ENCODE assay signal across 29 cellular contexts in the genomic region with DNA sequence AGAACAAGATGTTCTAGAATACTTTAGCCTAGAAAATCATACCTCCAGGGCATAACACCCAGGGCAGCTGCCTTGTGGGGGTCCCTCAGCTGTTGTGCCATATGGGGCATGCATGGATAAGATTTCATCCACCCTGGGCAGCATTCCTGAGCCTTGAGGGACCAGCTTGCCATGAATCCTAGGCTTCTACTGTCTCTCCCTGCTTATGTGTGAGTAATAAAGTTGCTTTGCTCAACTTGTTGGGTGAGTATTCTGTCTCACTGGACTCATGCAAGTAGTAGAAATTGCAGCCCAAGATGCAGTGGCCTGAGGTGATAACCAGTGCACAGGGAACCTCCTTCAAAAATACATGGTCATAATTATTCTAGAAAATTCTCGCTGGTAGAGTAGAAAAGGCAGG. TPM values are rescaled to one million over a fixed set of nuclear protein-coding genes. Genes with fewer than 3 reads are reported as not detected.
"Had no signal": no experiment of that assay in that cellular context is flagged by ENCODE, and none has a peak within 500 bp of the region (broad histone marks: within the 10 kb centered on the region; RNA-seq: fewer than 3 reads in every experiment).

No MANE protein-coding gene starts in this region.

- H3K9me3 ChIP-seq: esophagus squamous epithelium, mucosa of descending colon, pancreas, prostate gland, sigmoid colon, suprapubic skin, tibial artery had no signal

- FAIRE-seq: endothelial cell of umbilical vein, frontal cortex, islet of Langerhans, pancreas had no signal

- H3K4me1 Mint-ChIP-seq: activated CD4-positive, alpha-beta T cell treated with anti-CD3 and anti-CD28 coated beads, Interleukin-2, amount 10 ng/mL, durations not matched to agents 24 days and 14 days; activated naive CD4-positive, alpha-beta T cell treated with anti-CD3 and anti-CD28 coated beads, Interleukin-2, amount 50 U/mL, for 24 hours; activated naive CD8-positive, alpha-beta T cell treated with anti-CD3 and anti-CD28 coated beads, Interleukin-2, amount 50 U/mL, for 24 hours; activated T-helper 17 cell treated with anti-CD3 and anti-CD28 coated beads, Interleukin-2, amount 50 U/mL, for 72 hours; naive B cell; T-helper 17 cell had no signal

- H3K36me3 Mint-ChIP-seq: activated CD4-positive, alpha-beta memory T cell treated with anti-CD3 and anti-CD28 coated beads for 36 hours; activated naive CD4-positive, alpha-beta T cell treated with anti-CD3 and anti-CD28 coated beads, Interleukin-2, amount 50 U/mL, for 24 hours; naive B cell had no signal

- ATAC-seq: activated naive CD8-positive, alpha-beta T cell treated with anti-CD3 and anti-CD28 coated beads, Interleukin-2, amount 50 U/mL, for 24 hours; activated T-cell treated with anti-CD3 and anti-CD28 coated beads, Interleukin-2, amount 50 U/mL, for 4 hours; activated T-helper 17 cell treated with anti-CD3 and anti-CD28 coated beads, Interleukin-2, amount 50 U/mL, for 72 hours; mucosa of descending colon; pancreas; T-helper 17 cell had no signal

- DNase-seq: activated CD4-positive, alpha-beta memory T cell treated with anti-CD3 and anti-CD28 coated beads for 36 hours; activated CD4-positive, alpha-beta T cell treated with anti-CD3 and anti-CD28 coated beads, Interleukin-2, amount 10 ng/mL, durations not matched to agents 24 days and 14 days; activated CD4-positive, CD25-positive, alpha-beta regulatory T cell treated with anti-CD3 and anti-CD28 coated beads, Interleukin-2, amount 50 U/mL, for 72 hours; activated CD8-positive, alpha-beta memory T cell treated with anti-CD3 and anti-CD28 coated beads, Interleukin-2, amount 50 U/mL, for 4 hours; activated naive CD8-positive, alpha-beta T cell treated with anti-CD3 and anti-CD28 coated beads, Interleukin-2, amount 50 U/mL, for 24 hours; activated T-cell treated with anti-CD3 and anti-CD28 coated beads, Interleukin-2, amount 50 U/mL, for 4 hours; amygdala; central memory CD4-positive, alpha-beta T cell; esophagus squamous epithelium; left ventricle myocardium inferior; mucosa of descending colon; naive B cell; pancreas; retina; sigmoid colon; stimulated activated CD4-positive, alpha-beta T cell treated with anti-CD3 and anti-CD28 coated beads, Interleukin-2, amount 100 ng/mL, for 24 hours; stimulated activated naive CD4-positive, alpha-beta T cell; T-helper 17 cell; T1000; tibial artery had no signal

- H3K4me3 Mint-ChIP-seq: activated CD4-positive, alpha-beta memory T cell treated with anti-CD3 and anti-CD28 coated beads for 36 hours; activated CD4-positive, alpha-beta T cell treated with anti-CD3 and anti-CD28 coated beads, Interleukin-2, amount 10 ng/mL, durations not matched to agents 24 days and 14 days; activated naive CD4-positive, alpha-beta T cell treated with anti-CD3 and anti-CD28 coated beads, Interleukin-2, amount 50 U/mL, for 24 hours; activated naive CD8-positive, alpha-beta T cell treated with anti-CD3 and anti-CD28 coated beads, Interleukin-2, amount 50 U/mL, for 24 hours; activated T-cell treated with anti-CD3 and anti-CD28 coated beads, Interleukin-2, amount 50 U/mL, for 4 hours; activated T-helper 17 cell treated with anti-CD3 and anti-CD28 coated beads, Interleukin-2, amount 50 U/mL, for 72 hours; T-helper 17 cell had no signal

- H3K36me3 ChIP-seq: esophagus squamous epithelium, left ventricle myocardium inferior, pancreas, prostate gland, sigmoid colon, suprapubic skin, tibial artery had no signal

- H3K27ac Mint-ChIP-seq: activated CD4-positive, alpha-beta memory T cell treated with anti-CD3 and anti-CD28 coated beads for 36 hours; activated CD4-positive, alpha-beta T cell treated with anti-CD3 and anti-CD28 coated beads, Interleukin-2, amount 10 ng/mL, durations not matched to agents 24 days and 14 days; activated naive CD4-positive, alpha-beta T cell treated with anti-CD3 and anti-CD28 coated beads, Interleukin-2, amount 50 U/mL, for 24 hours; activated naive CD8-positive, alpha-beta T cell treated with anti-CD3 and anti-CD28 coated beads, Interleukin-2, amount 50 U/mL, for 24 hours; activated T-helper 17 cell treated with anti-CD3 and anti-CD28 coated beads, Interleukin-2, amount 50 U/mL, for 72 hours; naive B cell; T-helper 17 cell had no signal

- H3K27ac ChIP-seq: esophagus squamous epithelium, left ventricle myocardium inferior, pancreas, prostate gland, sigmoid colon, suprapubic skin, tibial artery had no signal

- H3K27me3 ChIP-seq: esophagus squamous epithelium, pancreas, sigmoid colon, suprapubic skin, tibial artery had no signal

- H3K4me3 ChIP-seq: esophagus squamous epithelium, left ventricle myocardium inferior, mucosa of descending colon, pancreas, prostate gland, sigmoid colon, smooth muscle cell, suprapubic skin, tibial artery had no signal

- H3K4me1 ChIP-seq: esophagus squamous epithelium, left ventricle myocardium inferior, pancreas, prostate gland, sigmoid colon, suprapubic skin, tibial artery had no signal

- H3K9me3 Mint-ChIP-seq: activated naive CD4-positive, alpha-beta T cell treated with anti-CD3 and anti-CD28 coated beads, Interleukin-2, amount 50 U/mL, for 24 hours; activated naive CD8-positive, alpha-beta T cell treated with anti-CD3 and anti-CD28 coated beads, Interleukin-2, amount 50 U/mL, for 24 hours; activated T-cell treated with anti-CD3 and anti-CD28 coated beads, Interleukin-2, amount 50 U/mL, for 4 hours; activated T-helper 17 cell treated with anti-CD3 and anti-CD28 coated beads, Interleukin-2, amount 50 U/mL, for 72 hours had no signal

RNA-seq across cellular contexts. Expression of a gene that starts 52.1 kb away (rescaled TPM):
- total RNA-seq: activated CD8-positive, alpha-beta memory T cell treated with anti-CD3 and anti-CD28 coated beads for 36 hours had no signal
